ENCODE assay signal across 16 cellular contexts in the genomic region with DNA sequence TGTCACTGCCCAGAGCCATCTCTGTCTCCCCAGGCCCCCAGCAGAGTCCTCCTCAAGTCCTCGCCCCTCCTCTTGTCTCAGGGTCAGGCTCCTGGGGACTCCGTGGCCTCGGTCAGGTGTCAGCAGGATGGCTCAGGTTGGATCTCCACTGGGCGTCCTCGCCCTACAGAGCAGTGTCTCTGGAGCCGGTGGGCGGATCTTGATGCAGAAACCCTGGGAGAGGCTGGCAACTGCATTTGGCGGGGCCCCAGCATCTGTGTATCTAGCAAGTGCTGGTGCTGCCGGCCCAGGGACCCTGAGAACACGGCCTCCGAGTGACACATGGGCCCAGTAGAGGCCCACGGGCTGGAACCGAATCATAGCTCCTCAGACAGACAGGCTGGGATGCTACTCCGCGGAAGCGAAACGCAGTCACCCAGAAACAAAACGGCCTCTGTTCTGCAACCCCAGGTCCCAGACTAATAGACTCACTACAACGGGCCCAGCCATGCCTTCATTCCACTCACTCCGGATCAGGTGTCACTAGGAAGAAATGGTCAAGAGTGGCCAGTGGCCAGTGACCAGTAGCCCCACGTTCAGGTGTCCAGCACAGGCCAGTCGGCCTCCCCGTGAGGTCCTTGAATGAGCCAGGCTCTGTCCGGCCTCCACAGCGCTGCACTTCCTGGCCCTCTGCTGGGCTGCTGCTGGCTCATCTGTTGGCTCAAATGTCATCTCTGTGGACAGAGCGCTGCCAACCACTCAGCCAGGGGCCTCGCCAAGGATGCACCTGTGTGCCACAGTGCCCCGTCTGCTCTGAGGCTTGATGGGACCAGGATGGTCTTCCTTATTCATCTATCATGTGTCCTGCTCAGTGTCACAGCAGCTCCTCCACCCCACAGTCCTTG. TPM values are rescaled to one million over a fixed set of nuclear protein-coding genes. Genes with fewer than 3 reads are reported as not detected.
"Had no signal": no experiment of that assay in that cellular context is flagged by ENCODE, and none has a peak within 500 bp of the region (broad histone marks: within the 10 kb centered on the region; RNA-seq: fewer than 3 reads in every experiment).

No MANE protein-coding gene starts in this region.

- H3K27me3 ChIP-seq: esophagus squamous epithelium, tibial artery, vagina had no signal

- ATAC-seq: activated CD4-positive, CD25-positive, alpha-beta regulatory T cell treated with anti-CD3 and anti-CD28 coated beads, Interleukin-2, amount 50 U/mL, for 24 hours; stimulated activated naive B cell treated with anti-CD40 and anti-IgM and Interleukin-4, amounts not matched to agents 10 μg/mL and 1 μg/mL and 100 μg/mL, for 72 hours had no signal

- H3K4me3 ChIP-seq: esophagus squamous epithelium, tibial artery, vagina had no signal

- H3K27ac Mint-ChIP-seq: activated naive CD8-positive, alpha-beta T cell treated with anti-CD3 and anti-CD28 coated beads, Interleukin-2, amount 10 ng/mL, durations not matched to agents 7 days and 5 days; nephron progenitor cell; stimulated activated naive B cell treated with anti-CD40 and anti-IgM and Interleukin-4, amounts not matched to agents 10 μg/mL and 1 μg/mL and 100 μg/mL, for 72 hours had no signal

- DNase-seq: activated CD4-positive, alpha-beta T cell treated with anti-CD3 and anti-CD28 coated beads, Interleukin-2, amount 50 U/mL, for 1 hour; activated CD8-positive, alpha-beta memory T cell treated with anti-CD3 and anti-CD28 coated beads for 24 hours; activated naive CD8-positive, alpha-beta T cell treated with anti-CD3 and anti-CD28 coated beads, Interleukin-2, amount 10 ng/mL, durations not matched to agents 7 days and 5 days; anterior cingulate cortex; effector CD8-positive, alpha-beta T cell; esophagus squamous epithelium; hippocampal formation; nephron progenitor cell; stimulated activated naive B cell treated with anti-CD40 and anti-IgM and Interleukin-4, amounts not matched to agents 10 μg/mL and 1 μg/mL and 100 μg/mL, for 72 hours; T1000; tibial artery had no signal

- H3K4me3 Mint-ChIP-seq: activated naive CD8-positive, alpha-beta T cell treated with anti-CD3 and anti-CD28 coated beads, Interleukin-2, amount 10 ng/mL, durations not matched to agents 7 days and 5 days; nephron progenitor cell; stimulated activated naive B cell treated with anti-CD40 and anti-IgM and Interleukin-4, amounts not matched to agents 10 μg/mL and 1 μg/mL and 100 μg/mL, for 72 hours had no signal

- H3K9me3 ChIP-seq: esophagus squamous epithelium, vagina had no signal

- H3K36me3 Mint-ChIP-seq: activated naive CD8-positive, alpha-beta T cell treated with anti-CD3 and anti-CD28 coated beads, Interleukin-2, amount 10 ng/mL, durations not matched to agents 7 days and 5 days had no signal

- H3K27me3 Mint-ChIP-seq: activated naive CD8-positive, alpha-beta T cell treated with anti-CD3 and anti-CD28 coated beads, Interleukin-2, amount 10 ng/mL, durations not matched to agents 7 days and 5 days; stimulated activated naive B cell treated with anti-CD40 and anti-IgM and Interleukin-4, amounts not matched to agents 10 μg/mL and 1 μg/mL and 100 μg/mL, for 72 hours had no signal

- H3K9me3 Mint-ChIP-seq: activated naive CD8-positive, alpha-beta T cell treated with anti-CD3 and anti-CD28 coated beads, Interleukin-2, amount 10 ng/mL, durations not matched to agents 7 days and 5 days; nephron progenitor cell had no signal

- H3K27ac ChIP-seq: esophagus squamous epithelium, tibial artery, vagina had no signal

- H3K36me3 ChIP-seq: esophagus squamous epithelium, tibial artery, vagina had no signal

- H3K4me1 Mint-ChIP-seq: activated naive CD8-positive, alpha-beta T cell treated with anti-CD3 and anti-CD28 coated beads, Interleukin-2, amount 10 ng/mL, durations not matched to agents 7 days and 5 days; stimulated activated naive B cell treated with anti-CD40 and anti-IgM and Interleukin-4, amounts not matched to agents 10 μg/mL and 1 μg/mL and 100 μg/mL, for 72 hours had no signal

- H3K4me1 ChIP-seq: vagina had no signal

RNA-seq across cellular contexts. Expression of gene FRMD1, which starts 12.6 kb away (rescaled TPM):
- total RNA-seq: activated naive CD8-positive, alpha-beta T cell treated with anti-CD3 and anti-CD28 coated beads, Interleukin-2, amount 10 ng/mL, durations not matched to agents 7 days and 5 days; endothelial cell of umbilical vein; fibroblast of villous mesenchyme; glomerular endothelial cell; vagina had no signal
